6 cellular contexts compared by ENCODE assay signal in genomic region chr6:33428891-33429744, GRCh38. TPM values are rescaled to one million over a fixed set of nuclear protein-coding genes. Genes with fewer than 3 reads are reported as not detected.
DNase-seq lines count a peak whose midpoint lies in the region; ATAC-seq, FAIRE-seq and TF ChIP-seq lines count a peak whose summit lies in the region.

No MANE protein-coding gene starts in this region.

- no peak overlapping the region for H2AFZ ChIP-seq in PC-9

- peak overlapping the region; percentile 87 to 98 (median 96) for H3K27ac Mint-ChIP-seq in immature natural killer cell

- CTCF ChIA-PET in A549 (lab: Yijun Ruan, JAX) (no interaction called here), PC-9 (lab: Charles Lee) (interaction anchor here (0.5 kb wide), 1 partner anchor 1175 kb away, joined by 17 read pairs; no protein-coding TSS in a partner anchor)

- WGBS in A549 (ENCODE audit: missing lambda C conversion rate): 93% methylated on average over 4 of the region's 4 CpGs

- POLR2A ChIA-PET in A549 (lab: Yijun Ruan, JAX) (interaction anchor here (2.7 kb wide), 1 partner anchor 25 kb away, joined by 11 read pairs; the partner anchor contains the start of gene ZBTB9), PC-9 (lab: Charles Lee; ENCODE audit: unreplicated experiment) (no interaction called here)

- TF ChIP-seq POLR2A in A549 (IDR thresholded peaks at IDR 0.05; ENCODE audit: low read length): no peak

- H3K36me3 Mint-ChIP-seq in immature natural killer cell: no peaks in the 10 kb centered on the region

- peaks cover 30% of the 10 kb centered on the region for H3F3A ChIP-seq in PC-9 (ENCODE audit: insufficient read depth, low read depth)

- H3K79me2 ChIP-seq in PC-9 (ENCODE audit: low read depth): no peaks in the 10 kb centered on the region

- TF ChIP-seq EP300 in A549 (IDR thresholded peaks at IDR 0.05): no peak

- ATAC-seq in A549: no peak
- no peak for ATAC-seq in GM21390 (IDR thresholded peaks at IDR 0.05; ENCODE audit: unreplicated experiment)
- ATAC-seq in foreskin keratinocyte: no peak

- H3K9me3 ChIP-seq in A549 (no peaks in the 10 kb centered on the region), PC-9 (ENCODE audit: insufficient read depth, low read depth) (no peaks in the 10 kb centered on the region)

- no peaks in the 10 kb centered on the region for H3K9me3 Mint-ChIP-seq in immature natural killer cell

- H4K20me1 ChIP-seq in PC-9 (ENCODE audit: insufficient read depth): no peaks in the 10 kb centered on the region

- no peak for FAIRE-seq in A549 (lab: Jason Lieb, UNC)

- no peak for TF ChIP-seq RAD21 in A549 (conservative IDR thresholded peaks at IDR 0.05 in 1 of 2, IDR thresholded peaks at IDR 0.05 in 1 of 2)

- H3K27me3 Mint-ChIP-seq in immature natural killer cell (ENCODE audit: low read depth in 3 of 3): peaks cover 16 to 34% (median 21%) of the 10 kb centered on the region in 3 donors

- H3K27ac ChIP-seq in A549: peak overlapping the region in 1 of 2 experiments; percentile 98; a peak in 3 of 6 replicates
- H3K27ac ChIP-seq in PC-9: no peak overlapping the region
- no peak overlapping the region for H3K27ac ChIP-seq in foreskin keratinocyte

- no TSS peak for BruUV-seq in PC-9 (replicated peaks; lab: Mats Ljungman, UMichigan)

- no peak overlapping the region for H3K4me3 ChIP-seq in A549
- no peak overlapping the region for H3K4me3 ChIP-seq in PC-9

- H3K4me2 ChIP-seq in A549: peak overlapping the region; percentile 90
- peak overlapping the region; percentile 51; the same call in 1 of the 2 replicates for H3K4me2 ChIP-seq in PC-9

- H3K4me3 Mint-ChIP-seq in immature natural killer cell: peak overlapping the region; percentile 89 to 95 (median 92)

- TF ChIP-seq CTCF in A549 (IDR thresholded peaks at IDR 0.05) (no peak), PC-9 (conservative IDR thresholded peaks at IDR 0.05) (no peak), foreskin keratinocyte (conservative IDR thresholded peaks at IDR 0.05) (no peak)

- H3K27me3 ChIP-seq in PC-9 (ENCODE audit: insufficient read depth, low read depth) (no peaks in the 10 kb centered on the region), foreskin keratinocyte (no peaks in the 10 kb centered on the region)

- H3K36me3 ChIP-seq in PC-9 (ENCODE audit: low read depth): no peaks in the 10 kb centered on the region

- intact Hi-C loops in PC-9 (cut with micrococcal nuclease; ENCODE audit: unreplicated experiment): no loop called here

- H3K9me2 ChIP-seq in PC-9 (ENCODE audit: insufficient read depth): no peaks in the 10 kb centered on the region

- H3K4me1 ChIP-seq in A549 (peaks cover 46% of the 10 kb centered on the region), PC-9 (replicated peaks; ENCODE audit: insufficient read depth) (peaks cover 18% of the 10 kb centered on the region), foreskin keratinocyte (peaks cover 21% of the 10 kb centered on the region)

- DNase-seq in A549 (ENCODE audit: low read depth in 1 of 2, low spot score in 1 of 2) (no peak), PC-9 (no peak), immature natural killer cell (no peak), putamen (ENCODE audit: low spot score) (no peak), foreskin keratinocyte (no peak)

- peaks cover 82 to 86% of the 10 kb centered on the region in 2 donors for H3K4me1 Mint-ChIP-seq in immature natural killer cell

TF ChIP-seq in A549, 52 proteins besides CTCF, POLR2A, EP300 and RAD21:
- no peak for TF ChIP-seq PBX3 (IDR thresholded peaks at IDR 0.05)
- no peak for TF ChIP-seq RNF2 (IDR thresholded peaks at IDR 0.05; ENCODE audit: borderline replicate concordance, low read depth)
- no peak for TF ChIP-seq HOXB13 (CRISPR knock-in tag; IDR thresholded peaks at IDR 0.05; ENCODE audit: low read depth)
- no peak for TF ChIP-seq NPAS2 (CRISPR knock-in tag; IDR thresholded peaks at IDR 0.05; ENCODE audit: borderline replicate concordance)
- TF ChIP-seq RARB (CRISPR knock-in tag; IDR thresholded peaks at IDR 0.05): no peak
- TF ChIP-seq FOSB (CRISPR knock-in tag; IDR thresholded peaks at IDR 0.05): no peak
- no peak for TF ChIP-seq JUNB (IDR thresholded peaks at IDR 0.05)

RNA-seq across cellular contexts. Expression of gene SYNGAP1, which starts 9.3 kb away (rescaled TPM):
- 2.2 and 3.6 TPM in 2 replicates for polyA plus RNA-seq in A549 (2011; rRNA removed)
- 3.3 and 4.1 TPM in 2 replicates for polyA plus RNA-seq in A549 (2012; cell fraction: cytosol; rRNA removed)
- polyA plus RNA-seq in A549 (2012; cell fraction: nucleus; rRNA removed): 15.8 and 16.4 TPM in 2 replicates
- 6.9 to 10.8 TPM (median 9.2 TPM) in 3 replicates for polyA plus RNA-seq in A549 (2017; fragmentation: RNase III; extraction: RNeasy Plus Mini Kit Qiagen cat#74134 plus additional on column Dnase treatment)
- polyA minus RNA-seq in A549 (2011; rRNA and poly(A)+ RNA removed): 1.5 and 2.3 TPM in 2 replicates
- total RNA-seq in PC-9 (2021): 13.6 and 17.7 TPM in 2 replicates
- under 1 TPM; 0.02 to 0.32 (median 0.20) TPM for polyA plus RNA-seq in immature natural killer cell
- total RNA-seq in foreskin keratinocyte: 3.3 and 7.6 TPM in 2 replicates
- polyA plus RNA-seq in foreskin keratinocyte: 2.0 and 2.3 TPM in 2 replicates

RNA-seq across cellular contexts. Expression of gene CUTA, which starts 11.2 kb away (rescaled TPM):
- polyA plus RNA-seq in A549 (2011; rRNA removed) (98.9 and 106 TPM in 2 replicates), A549 (2017; fragmentation: RNase III; extraction: RNeasy Plus Mini Kit Qiagen cat#74134 plus additional on column Dnase treatment) (171 to 175 TPM (median 172 TPM) in 3 replicates), immature natural killer cell (100 to 1,000 TPM; 367 to 404 (median 404) TPM), foreskin keratinocyte (382 and 433 TPM in 2 replicates)
- 203 and 209 TPM in 2 replicates for polyA plus RNA-seq in A549 (2012; cell fraction: cytosol; rRNA removed)
- polyA plus RNA-seq in A549 (2012; cell fraction: nucleus; rRNA removed): 194 and 236 TPM in 2 replicates
- 52.4 and 69.0 TPM in 2 replicates for polyA minus RNA-seq in A549 (2011; rRNA and poly(A)+ RNA removed)
- total RNA-seq in PC-9 (2021) (213 and 220 TPM in 2 replicates), foreskin keratinocyte (248 and 266 TPM in 2 replicates)

RNA-seq across cellular contexts. Expression of gene PHF1, which starts 18.3 kb away (rescaled TPM):
- polyA plus RNA-seq in A549 (2011; rRNA removed): 14.0 and 21.2 TPM in 2 replicates
- 16.8 and 18.5 TPM in 2 replicates for polyA plus RNA-seq in A549 (2012; cell fraction: cytosol; rRNA removed)
- 69.5 and 80.6 TPM in 2 replicates for polyA plus RNA-seq in A549 (2012; cell fraction: nucleus; rRNA removed)
- 16.6 to 21.6 TPM (median 21.4 TPM) in 3 replicates for polyA plus RNA-seq in A549 (2017; fragmentation: RNase III; extraction: RNeasy Plus Mini Kit Qiagen cat#74134 plus additional on column Dnase treatment)
- polyA minus RNA-seq in A549 (2011; rRNA and poly(A)+ RNA removed): 10.6 and 13.2 TPM in 2 replicates
- total RNA-seq in PC-9 (2021): 47.6 and 52.0 TPM in 2 replicates
- 10 to 100 TPM; 22.7 to 36.5 (median 29.8) TPM for polyA plus RNA-seq in immature natural killer cell
- 19.4 and 21.3 TPM in 2 replicates for total RNA-seq in foreskin keratinocyte
- 29.9 and 32.0 TPM in 2 replicates for polyA plus RNA-seq in foreskin keratinocyte

RNA-seq across cellular contexts. Expression of gene ZBTB9, which starts 25.3 kb away (rescaled TPM):
- 6.9 and 9.5 TPM in 2 replicates for polyA plus RNA-seq in A549 (2011; rRNA removed)
- 3.2 and 4.1 TPM in 2 replicates for polyA plus RNA-seq in A549 (2012; cell fraction: cytosol; rRNA removed)
- 7.9 and 9.2 TPM in 2 replicates for polyA plus RNA-seq in A549 (2012; cell fraction: nucleus; rRNA removed)
- 9.1 to 9.9 TPM (median 9.5 TPM) in 3 replicates for polyA plus RNA-seq in A549 (2017; fragmentation: RNase III; extraction: RNeasy Plus Mini Kit Qiagen cat#74134 plus additional on column Dnase treatment)
- polyA minus RNA-seq in A549 (2011; rRNA and poly(A)+ RNA removed): 13.9 and 18.0 TPM in 2 replicates
- total RNA-seq in PC-9 (2021): 7.9 and 8.4 TPM in 2 replicates
- 1 to 10 TPM; 1.2 to 7.0 (median 3.0) TPM for polyA plus RNA-seq in immature natural killer cell
- total RNA-seq in foreskin keratinocyte: 11.0 and 11.4 TPM in 2 replicates
- 8.8 and 9.6 TPM in 2 replicates for polyA plus RNA-seq in foreskin keratinocyte

RNA-seq across cellular contexts. Expression of gene KIFC1, which starts 37.5 kb away (rescaled TPM):
- 23.0 and 23.9 TPM in 2 replicates for polyA plus RNA-seq in A549 (2011; rRNA removed)
- polyA plus RNA-seq in A549 (2012; cell fraction: cytosol; rRNA removed): 46.2 and 51.0 TPM in 2 replicates
- polyA plus RNA-seq in A549 (2012; cell fraction: nucleus; rRNA removed): 75.5 and 83.0 TPM in 2 replicates
- 29.1 to 33.7 TPM (median 30.5 TPM) in 3 replicates for polyA plus RNA-seq in A549 (2017; fragmentation: RNase III; extraction: RNeasy Plus Mini Kit Qiagen cat#74134 plus additional on column Dnase treatment)
- polyA minus RNA-seq in A549 (2011; rRNA and poly(A)+ RNA removed): 33.4 TPM in 2 replicates
- total RNA-seq in PC-9 (2021): 82.9 and 91.4 TPM in 2 replicates
- 1 to 10 TPM in 2 of 3 donors, not detected in 1; 2.2 to 3.7 TPM for polyA plus RNA-seq in immature natural killer cell
- 58.0 and 72.9 TPM in 2 replicates for total RNA-seq in foreskin keratinocyte
- 42.5 and 52.9 TPM in 2 replicates for polyA plus RNA-seq in foreskin keratinocyte
